ENCODE assay signal across 10 cellular contexts in the genomic region with DNA sequence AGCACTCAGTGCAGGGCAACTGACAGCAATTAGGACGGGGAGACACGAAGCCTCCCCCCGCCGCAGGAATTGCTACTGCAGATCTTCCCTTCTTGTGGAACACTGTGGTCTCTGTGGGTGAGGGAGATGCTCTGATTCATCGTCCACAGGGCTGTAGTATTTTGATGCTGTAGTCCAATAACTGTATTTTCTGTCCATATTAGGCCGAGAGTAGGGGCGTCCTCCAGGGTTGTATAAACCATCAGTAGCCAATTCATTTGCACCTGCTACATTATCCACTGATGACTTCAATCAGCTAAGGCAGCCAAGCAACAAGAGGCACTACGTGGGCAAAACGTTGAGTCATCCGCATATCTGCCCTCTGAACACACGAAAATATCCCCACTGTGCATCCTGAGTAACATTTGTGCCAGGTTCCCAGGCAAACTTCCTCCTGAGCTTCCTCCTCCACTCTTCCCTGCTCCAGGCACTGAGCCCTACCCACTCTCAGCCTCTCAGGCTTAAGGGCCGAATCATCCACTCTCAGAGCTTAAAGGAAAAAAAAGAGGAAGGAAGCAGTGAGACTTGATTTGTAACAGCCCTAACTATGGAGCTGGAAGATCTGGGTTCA.
DNase-seq lines count a peak whose midpoint lies in the region; ATAC-seq and TF ChIP-seq lines count a peak whose summit lies in the region.
"Had no signal": no experiment of that assay in that cellular context is flagged by ENCODE, and none has a peak within 500 bp of the region (broad histone marks: within the 10 kb centered on the region; RNA-seq: fewer than 3 reads in every experiment).

No MANE protein-coding gene starts in this region.

- no peaks in the 10 kb centered on the region for H3K27me3 ChIP-seq in AG04450 (ENCODE audit: control insufficient read depth, insufficient read depth, low read length)

- peaks cover 5% of the 10 kb centered on the region for H3K4me1 Mint-ChIP-seq in activated T-helper 17 cell treated with anti-CD3 and anti-CD28 coated beads, Interleukin-2, amount 50 U/mL, for 72 hours

- no peak for TF ChIP-seq CTCF in AG04450 (IDR thresholded peaks at IDR 0.05; ENCODE audit: low read depth, low read length)

- intact Hi-C loops in posterior cingulate gyrus (cut with DNase I): no loop called here

- no peaks in the 10 kb centered on the region for H3K36me3 Mint-ChIP-seq in activated T-helper 17 cell treated with anti-CD3 and anti-CD28 coated beads, Interleukin-2, amount 50 U/mL, for 72 hours (ENCODE audit: low read depth)

- no peaks in the 10 kb centered on the region for H3K27me3 Mint-ChIP-seq in activated T-helper 17 cell treated with anti-CD3 and anti-CD28 coated beads, Interleukin-2, amount 50 U/mL, for 72 hours
- H3K27me3 Mint-ChIP-seq: central memory CD8-positive, alpha-beta T cell had no signal

- DNase-seq in AG04450 (ENCODE audit: low read depth, low spot score): peak; percentile 98
- DNase-seq in HPDE6-E6E7 (ENCODE audit: extremely low spot score): peak; percentile 27
- DNase-seq in kidney glomerular epithelial cell (lab: John Stamatoyannopoulos, UW): peak; percentile 97
- no peak for DNase-seq in posterior cingulate gyrus
- no peak for DNase-seq in DMS153 (lab: John Stamatoyannopoulos, UW)
- DNase-seq in NK-92 (lab: John Stamatoyannopoulos, UW; ENCODE audit: unreplicated experiment): no peak
- no peak for DNase-seq in NCI-H146 (lab: John Stamatoyannopoulos, UW)
- DNase-seq: NCI-H2081 treated with DMSO at 0.1 percent for 48 hours had no signal

- POLR2A ChIA-PET in AG04450 (lab: Yijun Ruan, JAX): interaction anchor here (0.6 to 2.7 kb wide), 24 partner anchors 8 to 211 kb away, joined by 3 to 42 read pairs (median 4); a partner anchor contains a TSS

- peaks cover 8% of the 10 kb centered on the region for H3K9me3 Mint-ChIP-seq in activated T-helper 17 cell treated with anti-CD3 and anti-CD28 coated beads, Interleukin-2, amount 50 U/mL, for 72 hours

- H3K27ac Mint-ChIP-seq in activated T-helper 17 cell treated with anti-CD3 and anti-CD28 coated beads, Interleukin-2, amount 50 U/mL, for 72 hours: peak overlapping the region; percentile 20

- H3K27ac ChIP-seq in AG04450 (ENCODE audit: low read depth, low read length): peak overlapping the region; percentile 96

- H3K4me3 Mint-ChIP-seq in activated T-helper 17 cell treated with anti-CD3 and anti-CD28 coated beads, Interleukin-2, amount 50 U/mL, for 72 hours: no peak overlapping the region
- H3K4me3 Mint-ChIP-seq: central memory CD8-positive, alpha-beta T cell had no signal

- ATAC-seq in activated T-helper 17 cell treated with anti-CD3 and anti-CD28 coated beads, Interleukin-2, amount 50 U/mL, for 72 hours (replicated peaks): no peak

- peaks cover 3% of the 10 kb centered on the region for H3K9me3 ChIP-seq in AG04450 (ENCODE audit: control insufficient read depth, insufficient read depth, low read length)

- CTCF ChIA-PET in AG04450 (lab: Charles Lee): interaction anchor here (0.7 to 1.2 kb wide), 5 partner anchors 128 to 421 kb away, joined by 3 to 9 read pairs (median 5); no protein-coding TSS in a partner anchor

- H3K4me3 ChIP-seq in AG04450 (ENCODE audit: low read depth, low read length): no peak overlapping the region

Comparison
In these comparisons a context has a peak if more than half of its experiments do, and no peak if none do; other contexts are left out.
1. DNase-seq: peak in AG04450 (single experiment), HPDE6-E6E7 (single experiment) and kidney glomerular epithelial cell (single experiment); none in posterior cingulate gyrus (0 of 10), DMS153 (single experiment), NK-92 (single experiment) and NCI-H146 (single experiment).